Comparison of ENCODE assay signal across 18 cellular contexts in genomic region chr22:22825213-22825593, GRCh38.
"Had no signal": no experiment of that assay in that cellular context is flagged by ENCODE, and none has a peak within 500 bp of the region (broad histone marks: within the 10 kb centered on the region; RNA-seq: fewer than 3 reads in every experiment).

No MANE protein-coding gene starts in this region.

- H3K4me3 Mint-ChIP-seq: activated CD4-positive, alpha-beta T cell treated with anti-CD3 and anti-CD28 coated beads, Interleukin-2, amount 10 ng/mL, durations not matched to agents 24 days and 14 days; activated CD8-positive, alpha-beta T cell treated with anti-CD3 and anti-CD28 coated beads, Interleukin-2, amount 10 ng/mL, durations not matched to agents 7 days and 5 days; activated naive CD4-positive, alpha-beta T cell treated with anti-CD3 and anti-CD28 coated beads, Interleukin-2, amount 50 U/mL, for 24 hours; memory B cell; T-helper 17 cell had no signal

- H3K9me3 Mint-ChIP-seq: activated CD4-positive, alpha-beta T cell treated with anti-CD3 and anti-CD28 coated beads, Interleukin-2, amount 10 ng/mL, durations not matched to agents 24 days and 14 days; activated naive CD4-positive, alpha-beta T cell treated with anti-CD3 and anti-CD28 coated beads, Interleukin-2, amount 50 U/mL, for 24 hours; memory B cell had no signal

- H3K36me3 Mint-ChIP-seq: activated naive CD4-positive, alpha-beta T cell treated with anti-CD3 and anti-CD28 coated beads, Interleukin-2, amount 50 U/mL, for 24 hours; memory B cell had no signal

- H3K27ac Mint-ChIP-seq: activated CD4-positive, alpha-beta T cell treated with anti-CD3 and anti-CD28 coated beads, Interleukin-2, amount 10 ng/mL, durations not matched to agents 24 days and 14 days; activated CD8-positive, alpha-beta T cell treated with anti-CD3 and anti-CD28 coated beads, Interleukin-2, amount 10 ng/mL, durations not matched to agents 7 days and 5 days; activated naive CD4-positive, alpha-beta T cell treated with anti-CD3 and anti-CD28 coated beads, Interleukin-2, amount 50 U/mL, for 24 hours; memory B cell; progenitor cell of endocrine pancreas; T-helper 17 cell had no signal

- DNase-seq: activated CD4-positive, alpha-beta T cell treated with anti-CD3 and anti-CD28 coated beads, Interleukin-2, amount 10 ng/mL, durations not matched to agents 24 days and 14 days; activated CD8-positive, alpha-beta memory T cell treated with anti-CD3 and anti-CD28 coated beads, Interleukin-2, amount 50 U/mL, for 4 hours; activated CD8-positive, alpha-beta T cell treated with anti-CD3 and anti-CD28 coated beads, Interleukin-2, amount 10 ng/mL, durations not matched to agents 7 days and 5 days; activated effector memory CD4-positive, alpha-beta T cell treated with anti-CD3 and anti-CD28 coated beads, Interleukin-2, amount 50 U/mL, for 16 hours; activated T-cell treated with anti-CD3 and anti-CD28 coated beads, Interleukin-2, amount 50 U/mL, for 48 hours; esophagus squamous epithelium; glutamatergic neuron; hypothalamus; left ventricle myocardium inferior; right cardiac atrium; small intestine; stomach; T-helper 17 cell; testis; upper lobe of right lung had no signal

- H3K27me3 Mint-ChIP-seq: activated naive CD4-positive, alpha-beta T cell treated with anti-CD3 and anti-CD28 coated beads, Interleukin-2, amount 50 U/mL, for 24 hours; T-helper 17 cell had no signal

- ATAC-seq: activated CD8-positive, alpha-beta T cell treated with anti-CD3 and anti-CD28 coated beads, Interleukin-2, amount 10 ng/mL, durations not matched to agents 7 days and 5 days; right cardiac atrium; T-helper 17 cell; upper lobe of right lung had no signal
